Comparison of ENCODE assay signal across 7 cellular contexts in genomic region chr10:54262726-54263125, GRCh38.
"Had no signal": no experiment of that assay in that cellular context is flagged by ENCODE, and none has a peak within 500 bp of the region (broad histone marks: within the 10 kb centered on the region; RNA-seq: fewer than 3 reads in every experiment).

No MANE protein-coding gene starts in this region.

- H3K4me1 ChIP-seq: HAP-1 had no signal

- H3K27ac Mint-ChIP-seq: HFFc6, IgD-negative memory B cell had no signal

- H3K36me3 Mint-ChIP-seq: IgD-negative memory B cell had no signal

- H3K4me1 Mint-ChIP-seq: IgD-negative memory B cell had no signal

- H3K4me3 ChIP-seq: GM23248, HAP-1 had no signal

- H2AFZ ChIP-seq: GM23248 had no signal

- H3K27ac ChIP-seq: GM23248, HL-60 had no signal

- H3K27me3 Mint-ChIP-seq: IgD-negative memory B cell had no signal

- DNase-seq: GM23248, GOT3, H7, HFFc6 had no signal

- H3K4me3 Mint-ChIP-seq: HFFc6 had no signal

- H3K36me3 ChIP-seq: HAP-1 had no signal

- H3K9me3 ChIP-seq: HAP-1 had no signal
